ENCODE assay signal across 1 cellular context in the genomic region with DNA sequence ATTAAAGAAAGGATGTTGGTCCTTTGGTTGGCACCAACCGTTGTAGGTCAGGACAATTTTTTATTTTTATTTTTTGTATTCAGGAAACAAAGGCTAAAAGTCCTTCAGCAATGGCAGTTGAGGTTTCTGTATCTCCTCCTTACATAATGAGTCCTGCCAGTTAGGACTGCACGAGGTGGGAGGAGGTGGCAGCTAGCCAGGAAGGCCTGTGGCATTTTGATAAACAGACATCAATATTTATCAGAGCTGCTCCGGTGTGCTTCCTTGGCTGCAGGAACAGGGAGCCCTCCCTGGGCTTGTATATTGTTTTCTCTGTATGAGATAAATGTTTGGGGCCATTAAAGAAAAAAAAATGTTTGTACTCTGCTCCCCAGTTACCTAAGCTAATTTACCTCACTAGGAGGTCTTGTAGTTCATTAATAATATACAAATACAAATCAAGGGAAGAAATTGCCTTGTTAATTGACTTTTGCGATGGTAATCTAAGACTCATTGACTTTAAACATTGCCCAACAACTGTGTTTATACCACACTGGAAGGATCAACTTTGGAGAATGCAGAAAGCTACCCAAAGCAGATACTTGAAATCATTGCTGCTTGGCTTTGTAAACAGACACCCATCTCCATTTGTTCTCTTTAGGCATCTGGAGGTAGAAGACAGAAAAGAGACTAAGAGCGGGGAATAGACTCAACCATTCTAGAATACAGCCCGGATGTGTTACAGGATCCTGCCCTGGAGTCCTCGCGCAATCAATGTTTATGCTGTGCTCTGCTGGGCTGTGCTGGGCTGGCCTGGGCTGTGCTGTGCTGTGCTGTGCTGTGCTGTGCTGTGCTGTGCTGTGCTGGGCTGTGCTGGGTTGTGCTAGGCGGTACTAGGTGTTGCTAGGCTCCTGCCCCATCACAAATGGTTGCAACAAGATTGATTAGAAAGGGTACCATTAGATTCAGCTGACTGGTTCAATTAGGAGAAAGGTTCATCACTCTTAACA.
TF ChIP-seq lines count a peak whose summit lies in the region.

No MANE protein-coding gene starts in this region.

TF ChIP-seq in K562, 482 proteins besides CTCF, POLR2A, EP300 and RAD21 (continued from another document and continues in another):
- no peak for TF ChIP-seq CEBPZ (IDR thresholded peaks at IDR 0.05; ENCODE audit: borderline replicate concordance, low read depth, low read length)
- no peak for TF ChIP-seq RUNX1 (IDR thresholded peaks at IDR 0.05; ENCODE audit: low read depth)
- TF ChIP-seq RCOR1 (IDR thresholded peaks at IDR 0.05; ENCODE audit: borderline replicate concordance in 1 of 2, low read depth in 2 of 2, low read length in 2 of 2): peak; percentile 72 to 85; a peak in 3 of 4 replicates
- no peak for TF ChIP-seq E2F3 (CRISPR knock-in tag; IDR thresholded peaks at IDR 0.05)
- no peak for TF ChIP-seq DEAF1 (CRISPR knock-in tag; IDR thresholded peaks at IDR 0.05)
- TF ChIP-seq ZNF75A (CRISPR knock-in tag; IDR thresholded peaks at IDR 0.05): no peak
- TF ChIP-seq RBFOX2 (IDR thresholded peaks at IDR 0.05; ENCODE audit: low read depth, low read length): no peak
- no peak for TF ChIP-seq RAD51 (IDR thresholded peaks at IDR 0.05; ENCODE audit: borderline replicate concordance, low read depth)
- TF ChIP-seq FOXJ2 (tag; IDR thresholded peaks at IDR 0.05): 0 out of 2 replicates have a peak, but pooled peaks have one; percentile 37
- TF ChIP-seq HDAC2 (IDR thresholded peaks at IDR 0.05): no peak
- no peak for TF ChIP-seq RB1 (IDR thresholded peaks at IDR 0.05; ENCODE audit: low read depth)
- TF ChIP-seq SMARCA5 (IDR thresholded peaks at IDR 0.05): peak; percentile 87
- no peak for TF ChIP-seq PTRF (tag; IDR thresholded peaks at IDR 0.05)
- TF ChIP-seq ZNF717 (CRISPR knock-in tag; IDR thresholded peaks at IDR 0.05): no peak
- peak; percentile 94 for TF ChIP-seq NCOR1 (IDR thresholded peaks at IDR 0.05)
- TF ChIP-seq SMAD3 (CRISPR knock-in tag; conservative IDR thresholded peaks at IDR 0.05): no peak
- no peak for TF ChIP-seq KAT2B (IDR thresholded peaks at IDR 0.05; ENCODE audit: low read depth, low read length)
- no peak for TF ChIP-seq SUPT5H (IDR thresholded peaks at IDR 0.05)
- TF ChIP-seq, protein P1, sequence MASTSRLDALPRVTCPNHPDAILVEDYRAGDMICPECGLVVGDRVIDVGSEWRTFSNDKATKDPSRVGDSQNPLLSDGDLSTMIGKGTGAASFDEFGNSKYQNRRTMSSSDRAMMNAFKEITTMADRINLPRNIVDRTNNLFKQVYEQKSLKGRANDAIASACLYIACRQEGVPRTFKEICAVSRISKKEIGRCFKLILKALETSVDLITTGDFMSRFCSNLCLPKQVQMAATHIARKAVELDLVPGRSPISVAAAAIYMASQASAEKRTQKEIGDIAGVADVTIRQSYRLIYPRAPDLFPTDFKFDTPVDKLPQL (IDR thresholded peaks at IDR 0.05; ENCODE audit: extremely low read depth, insufficient read length): no peak
- peak; percentile 97 for TF ChIP-seq SMAD1 (IDR thresholded peaks at IDR 0.05; ENCODE audit: low read depth, low read length, partially characterized antibody)
- no peak for TF ChIP-seq POLR2G (IDR thresholded peaks at IDR 0.05; ENCODE audit: low read depth, low read length)
- TF ChIP-seq ZNF584 (CRISPR knock-in tag; IDR thresholded peaks at IDR 0.05; ENCODE audit: low read depth): 0 out of 2 replicates have a peak, but pooled peaks have one; percentile 45
- TF ChIP-seq ZBTB5 (IDR thresholded peaks at IDR 0.05): no peak
- TF ChIP-seq, protein P2, sequence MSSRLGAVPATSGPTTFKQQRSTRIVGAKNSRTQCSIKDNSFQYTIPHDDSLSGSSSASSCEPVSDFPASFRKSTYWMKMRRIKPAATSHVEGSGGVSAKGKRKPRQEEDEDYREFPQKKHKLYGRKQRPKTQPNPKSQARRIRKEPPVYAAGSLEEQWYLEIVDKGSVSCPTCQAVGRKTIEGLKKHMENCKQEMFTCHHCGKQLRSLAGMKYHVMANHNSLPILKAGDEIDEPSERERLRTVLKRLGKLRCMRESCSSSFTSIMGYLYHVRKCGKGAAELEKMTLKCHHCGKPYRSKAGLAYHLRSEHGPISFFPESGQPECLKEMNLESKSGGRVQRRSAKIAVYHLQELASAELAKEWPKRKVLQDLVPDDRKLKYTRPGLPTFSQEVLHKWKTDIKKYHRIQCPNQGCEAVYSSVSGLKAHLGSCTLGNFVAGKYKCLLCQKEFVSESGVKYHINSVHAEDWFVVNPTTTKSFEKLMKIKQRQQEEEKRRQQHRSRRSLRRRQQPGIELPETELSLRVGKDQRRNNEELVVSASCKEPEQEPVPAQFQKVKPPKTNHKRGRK (tag; IDR thresholded peaks at IDR 0.05): no peak
- TF ChIP-seq BRCA1 (IDR thresholded peaks at IDR 0.05): no peak
- no peak for TF ChIP-seq BRCA1 (CRISPR knock-in tag; IDR thresholded peaks at IDR 0.05)
- no peak for TF ChIP-seq ATF1 (CRISPR knock-in tag; IDR thresholded peaks at IDR 0.05)
- TF ChIP-seq ATF1 (tag; IDR thresholded peaks at IDR 0.05): no peak
- TF ChIP-seq HLTF (IDR thresholded peaks at IDR 0.05): no peak
- TF ChIP-seq SRSF7 (optimal IDR thresholded peaks at IDR 0.05; ENCODE audit: low read depth, low read length): no peak
- no peak for TF ChIP-seq THRAP3 (IDR thresholded peaks at IDR 0.05; ENCODE audit: borderline replicate concordance)
- no peak for TF ChIP-seq LCOR (CRISPR knock-in tag; IDR thresholded peaks at IDR 0.05)
- no peak for TF ChIP-seq SNAPC5 (CRISPR knock-in tag; IDR thresholded peaks at IDR 0.05)
- no peak for TF ChIP-seq RBM22 (IDR thresholded peaks at IDR 0.05; ENCODE audit: low read depth, low read length, poor library complexity, severe bottlenecking)
- TF ChIP-seq XRCC3 (IDR thresholded peaks at IDR 0.05): no peak
- peak; percentile 56 for TF ChIP-seq CCNT2 (IDR thresholded peaks at IDR 0.05; ENCODE audit: borderline replicate concordance, extremely low read depth, insufficient read length, low read depth, low read length)
- TF ChIP-seq MCM7 (IDR thresholded peaks at IDR 0.05): no peak
- no peak for TF ChIP-seq PATZ1 (CRISPR knock-in tag; IDR thresholded peaks at IDR 0.05; ENCODE audit: borderline replicate concordance)
- TF ChIP-seq ZNF766 (CRISPR knock-in tag; conservative IDR thresholded peaks at IDR 0.05): peak; percentile 84
- no peak for TF ChIP-seq LARP7 (IDR thresholded peaks at IDR 0.05)
- TF ChIP-seq, protein P3, sequence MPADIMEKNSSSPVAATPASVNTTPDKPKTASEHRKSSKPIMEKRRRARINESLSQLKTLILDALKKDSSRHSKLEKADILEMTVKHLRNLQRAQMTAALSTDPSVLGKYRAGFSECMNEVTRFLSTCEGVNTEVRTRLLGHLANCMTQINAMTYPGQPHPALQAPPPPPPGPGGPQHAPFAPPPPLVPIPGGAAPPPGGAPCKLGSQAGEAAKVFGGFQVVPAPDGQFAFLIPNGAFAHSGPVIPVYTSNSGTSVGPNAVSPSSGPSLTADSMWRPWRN (IDR thresholded peaks at IDR 0.05; ENCODE audit: low read depth): no peak
- no peak for TF ChIP-seq AFF4 (CRISPR knock-in tag; IDR thresholded peaks at IDR 0.05)
- TF ChIP-seq CBX5 (IDR thresholded peaks at IDR 0.05; ENCODE audit: borderline replicate concordance, low read depth): no peak
- no peak for TF ChIP-seq ZNF41 (CRISPR knock-in tag; conservative IDR thresholded peaks at IDR 0.05)
- TF ChIP-seq PTTG1 (tag; IDR thresholded peaks at IDR 0.05; ENCODE audit: low read depth): no peak
- no peak for TF ChIP-seq ZNF212 (CRISPR knock-in tag; IDR thresholded peaks at IDR 0.05)
- no peak for TF ChIP-seq SMC3 (conservative IDR thresholded peaks at IDR 0.05; ENCODE audit: insufficient read depth, low read depth, low read length)
